Comparison of ENCODE assay signal across 10 cellular contexts in genomic region chr14:91243098-91243483, GRCh38. TPM values are rescaled to one million over a fixed set of nuclear protein-coding genes. Genes with fewer than 3 reads are reported as not detected.
DNase-seq lines count a peak whose midpoint lies in the region; ATAC-seq, FAIRE-seq and TF ChIP-seq lines count a peak whose summit lies in the region.
"Had no signal": no experiment of that assay in that cellular context is flagged by ENCODE, and none has a peak within 500 bp of the region (broad histone marks: within the 10 kb centered on the region; RNA-seq: fewer than 3 reads in every experiment).

No MANE protein-coding gene starts in this region.

- no peak for TF ChIP-seq CTCF in Loucy (conservative IDR thresholded peaks at IDR 0.05; ENCODE audit: low read length)
- TF ChIP-seq CTCF in colonic mucosa (IDR thresholded peaks at IDR 0.05): no peak
- TF ChIP-seq CTCF in adrenal gland (IDR thresholded peaks at IDR 0.05): no peak

- H3K27ac ChIP-seq in colonic mucosa (peak overlapping the region; percentile 27), adrenal gland (no peak overlapping the region)
- H3K27ac ChIP-seq: A549 had no signal

- H3K9me3 ChIP-seq in Loucy (ENCODE audit: insufficient read depth, low read depth, low read length) (no peaks in the 10 kb centered on the region), colonic mucosa (no peaks in the 10 kb centered on the region), adrenal gland (replicated peaks in 1 of 3) (no peaks in the 10 kb centered on the region)
- H3K9me3 ChIP-seq: A549 had no signal

- H3K9ac ChIP-seq in Loucy (ENCODE audit: low read depth, low read length, poor library complexity, severe bottlenecking) (peak overlapping the region; percentile 72), colonic mucosa (ENCODE audit: low read depth in 2 of 2, low read length in 2 of 2) (peak overlapping the region in 1 of 2 donors; percentile 16)

- peaks cover 22% of the 10 kb centered on the region for H3K79me2 ChIP-seq in Loucy (ENCODE audit: insufficient read depth, low read length)

- peak overlapping the region; percentile 66 for H3K4me3 ChIP-seq in Loucy (ENCODE audit: low read length, poor library complexity, severe bottlenecking)
- H3K4me3 ChIP-seq in colonic mucosa: no peak overlapping the region
- H3K4me3 ChIP-seq in adrenal gland: no peak overlapping the region
- H3K4me3 ChIP-seq: A549 had no signal

- no peak overlapping the region for H2AFZ ChIP-seq in Loucy (ENCODE audit: low read length)

- H3K4me1 Mint-ChIP-seq in activated CD4-positive, alpha-beta T cell treated with anti-CD3 and anti-CD28 coated beads, Interleukin-2, amount 10 ng/mL, durations not matched to agents 7 days and 5 days: peaks cover 96% of the 10 kb centered on the region
- peaks cover 63 to 70% of the 10 kb centered on the region in 2 donors for H3K4me1 Mint-ChIP-seq in stimulated activated naive B cell treated with anti-CD40 and anti-IgM and Interleukin-4, amounts not matched to agents 10 μg/mL and 1 μg/mL and 100 μg/mL, for 72 hours

- WGBS in adrenal gland, 4 donors: 82 to 85% (median 83%) methylated on average over 6 of the region's 6 CpGs

- peak overlapping the region; percentile 100 for H3K27ac Mint-ChIP-seq in activated CD4-positive, alpha-beta T cell treated with anti-CD3 and anti-CD28 coated beads, Interleukin-2, amount 10 ng/mL, durations not matched to agents 7 days and 5 days
- peak overlapping the region; percentile 47 for H3K27ac Mint-ChIP-seq in stimulated activated naive B cell treated with anti-CD40 and anti-IgM and Interleukin-4, amounts not matched to agents 10 μg/mL and 1 μg/mL and 100 μg/mL, for 72 hours

- TF ChIP-seq POLR2A in adrenal gland (IDR thresholded peaks at IDR 0.05) (no peak), GM12892 (IDR thresholded peaks at IDR 0.05; ENCODE audit: low read depth, low read length) (no peak)

- H4K20me1 ChIP-seq in Loucy (ENCODE audit: insufficient read depth, low read length, poor library complexity, severe bottlenecking): no peaks in the 10 kb centered on the region

- H3K9me2 ChIP-seq in Loucy (replicated peaks; ENCODE audit: low read depth, low read length): no peaks in the 10 kb centered on the region

- H3K9me3 Mint-ChIP-seq in activated CD4-positive, alpha-beta T cell treated with anti-CD3 and anti-CD28 coated beads, Interleukin-2, amount 10 ng/mL, durations not matched to agents 7 days and 5 days: peaks cover 6% of the 10 kb centered on the region
- peaks cover 0 to 8% of the 10 kb centered on the region in 2 donors for H3K9me3 Mint-ChIP-seq in stimulated activated naive B cell treated with anti-CD40 and anti-IgM and Interleukin-4, amounts not matched to agents 10 μg/mL and 1 μg/mL and 100 μg/mL, for 72 hours

- POLR2A ChIA-PET in activated CD4-positive, alpha-beta T cell treated with anti-CD3 and anti-CD28 coated beads, Interleukin-2, amount 10 ng/mL, durations not matched to agents 7 days and 5 days (lab: Charles Lee): interaction anchor here (0.6 to 5.1 kb wide), 5 partner anchors 9 to 485 kb away, joined by 3 to 66 read pairs (median 5); no protein-coding TSS in a partner anchor

- no peak for FAIRE-seq in GM12892 (lab: Jason Lieb, UNC)
- FAIRE-seq: A549 had no signal

- CTCF ChIA-PET in activated CD4-positive, alpha-beta T cell treated with anti-CD3 and anti-CD28 coated beads, Interleukin-2, amount 10 ng/mL, durations not matched to agents 7 days and 5 days (lab: Charles Lee): interaction anchor here (1.0 to 10.9 kb wide), 10 partner anchors 9 to 70 kb away, joined by 3 to 70 read pairs (median 5); no protein-coding TSS in a partner anchor

- intact Hi-C loops in colonic mucosa (cut with DNase I): no loop called here
- intact Hi-C loops in adrenal gland (cut with DNase I): no loop called here

- H3K27me3 ChIP-seq in Loucy (ENCODE audit: insufficient read depth, low read length, poor library complexity, severe bottlenecking) (no peaks in the 10 kb centered on the region), colonic mucosa (no peaks in the 10 kb centered on the region), adrenal gland (no peaks in the 10 kb centered on the region)

- H3K4me1 ChIP-seq in Loucy (ENCODE audit: insufficient read depth, low read length, poor library complexity, severe bottlenecking) (peaks cover 70% of the 10 kb centered on the region), colonic mucosa (no peaks in the 10 kb centered on the region), adrenal gland (replicated peaks in 1 of 2) (no peaks in the 10 kb centered on the region)
- H3K4me1 ChIP-seq: A549 had no signal

- H3K27me3 Mint-ChIP-seq in activated CD4-positive, alpha-beta T cell treated with anti-CD3 and anti-CD28 coated beads, Interleukin-2, amount 10 ng/mL, durations not matched to agents 7 days and 5 days: no peaks in the 10 kb centered on the region
- no peaks in the 10 kb centered on the region for H3K27me3 Mint-ChIP-seq in stimulated activated naive B cell treated with anti-CD40 and anti-IgM and Interleukin-4, amounts not matched to agents 10 μg/mL and 1 μg/mL and 100 μg/mL, for 72 hours

- peaks cover 88% of the 10 kb centered on the region for H3K36me3 Mint-ChIP-seq in activated CD4-positive, alpha-beta T cell treated with anti-CD3 and anti-CD28 coated beads, Interleukin-2, amount 10 ng/mL, durations not matched to agents 7 days and 5 days (ENCODE audit: low read depth)
- H3K36me3 Mint-ChIP-seq in stimulated activated naive B cell treated with anti-CD40 and anti-IgM and Interleukin-4, amounts not matched to agents 10 μg/mL and 1 μg/mL and 100 μg/mL, for 72 hours: peaks cover 0 to 4% of the 10 kb centered on the region in 2 donors

- peak overlapping the region; percentile 92 for H3K4me3 Mint-ChIP-seq in activated CD4-positive, alpha-beta T cell treated with anti-CD3 and anti-CD28 coated beads, Interleukin-2, amount 10 ng/mL, durations not matched to agents 7 days and 5 days
- H3K4me3 Mint-ChIP-seq in stimulated activated naive B cell treated with anti-CD40 and anti-IgM and Interleukin-4, amounts not matched to agents 10 μg/mL and 1 μg/mL and 100 μg/mL, for 72 hours: peak overlapping the region; percentile 63

- no peak for DNase-seq in activated CD4-positive, alpha-beta T cell treated with anti-CD3 and anti-CD28 coated beads, Interleukin-2, amount 10 ng/mL, durations not matched to agents 7 days and 5 days
- DNase-seq in activated CD4-positive, alpha-beta T cell treated with anti-CD3 and anti-CD28 coated beads, Interleukin-2, amount 50 U/mL, for 4 hours: no peak
- DNase-seq in colonic mucosa: no peak
- no peak for DNase-seq in stimulated activated naive B cell treated with anti-CD40 and anti-IgM and Interleukin-4, amounts not matched to agents 10 μg/mL and 1 μg/mL and 100 μg/mL, for 72 hours
- DNase-seq in adrenal gland: no peak
- no peak for DNase-seq in GM12892 (ENCODE audit: insufficient read length)
- DNase-seq: NCI-H1105 had no signal

- H3K36me3 ChIP-seq in Loucy (ENCODE audit: insufficient read depth, low read length) (no peaks in the 10 kb centered on the region), colonic mucosa (no peaks in the 10 kb centered on the region), adrenal gland (replicated peaks in 1 of 2) (no peaks in the 10 kb centered on the region)

- H3K4me2 ChIP-seq in Loucy (ENCODE audit: low read depth, low read length, poor library complexity, severe bottlenecking): peak overlapping the region; percentile 89
- H3K4me2 ChIP-seq: A549 had no signal

- ATAC-seq in stimulated activated naive B cell treated with anti-CD40 and anti-IgM and Interleukin-4, amounts not matched to agents 10 μg/mL and 1 μg/mL and 100 μg/mL, for 72 hours (replicated peaks): no peak
- no peak for ATAC-seq in GM18873 (IDR thresholded peaks at IDR 0.05; ENCODE audit: low FRiP score, unreplicated experiment)
- ATAC-seq: A549 had no signal

- H3F3A ChIP-seq in Loucy (ENCODE audit: low read depth): peaks cover 2% of the 10 kb centered on the region; the same call in 1 of the 2 replicates

RNA-seq across cellular contexts. Expression of gene GPR68, which starts 1.4 kb away (rescaled TPM):
- total RNA-seq in activated CD4-positive, alpha-beta T cell treated with anti-CD3 and anti-CD28 coated beads, Interleukin-2, amount 10 ng/mL, durations not matched to agents 7 days and 5 days: 10 to 100 TPM; 32.7 to 33.0 TPM
- under 1 TPM; 0.37 to 0.66 TPM for total RNA-seq in colonic mucosa
- 1 to 10 TPM in 3 of 8 donors, under 1 TPM in 4, not detected in 1; 0.29 to 4.5 (median 0.78) TPM for total RNA-seq in adrenal gland
- 1 to 10 TPM; 1.0 to 1.8 (median 1.2) TPM for polyA plus RNA-seq in adrenal gland
- polyA plus RNA-seq in GM12892 (2012; ENCODE audit: missing spikeins): 1.3 TPM

Comparison
In these comparisons a context has a peak if more than half of its experiments do, and no peak if none do; other contexts are left out.
1. RNA of gene GPR68, which starts 1.4 kb away (total RNA-seq): 32.7 to 33.0 TPM in activated CD4-positive, alpha-beta T cell treated with anti-CD3 and anti-CD28 coated beads, Interleukin-2, amount 10 ng/mL, durations not matched to agents 7 days and 5 days; 0.29 to 4.5 TPM in adrenal gland and 0.37 to 0.66 TPM in colonic mucosa; every median in the first group is over 4 times any median in the second.